1 cellular context compared by ENCODE assay signal in the genomic region with DNA sequence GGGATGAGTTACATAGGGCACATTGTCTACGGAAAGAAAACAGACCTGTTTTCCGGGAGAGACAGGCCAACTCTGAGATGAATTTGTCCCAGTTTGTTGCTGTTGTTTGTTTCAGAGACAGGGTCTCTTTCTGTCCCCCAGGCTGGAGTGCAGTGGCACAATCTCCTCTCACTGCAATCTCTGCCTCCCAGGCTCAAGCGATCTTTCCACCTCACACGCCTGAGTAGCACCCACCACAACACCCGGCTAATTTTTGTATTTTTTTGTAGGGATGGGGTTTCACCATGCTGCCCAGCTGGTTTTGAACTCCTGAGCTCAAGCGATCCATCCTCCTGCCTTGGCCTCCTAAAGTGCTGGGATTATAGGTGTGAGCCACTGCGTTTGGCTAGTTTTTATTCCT.
TF ChIP-seq lines count a peak whose summit lies in the region.

No MANE protein-coding gene starts in this region.

TF ChIP-seq in HepG2, 621 proteins besides CTCF, POLR2A, EP300 and RAD21 (continued from another document and continues in another):
- TF ChIP-seq, protein P1, sequence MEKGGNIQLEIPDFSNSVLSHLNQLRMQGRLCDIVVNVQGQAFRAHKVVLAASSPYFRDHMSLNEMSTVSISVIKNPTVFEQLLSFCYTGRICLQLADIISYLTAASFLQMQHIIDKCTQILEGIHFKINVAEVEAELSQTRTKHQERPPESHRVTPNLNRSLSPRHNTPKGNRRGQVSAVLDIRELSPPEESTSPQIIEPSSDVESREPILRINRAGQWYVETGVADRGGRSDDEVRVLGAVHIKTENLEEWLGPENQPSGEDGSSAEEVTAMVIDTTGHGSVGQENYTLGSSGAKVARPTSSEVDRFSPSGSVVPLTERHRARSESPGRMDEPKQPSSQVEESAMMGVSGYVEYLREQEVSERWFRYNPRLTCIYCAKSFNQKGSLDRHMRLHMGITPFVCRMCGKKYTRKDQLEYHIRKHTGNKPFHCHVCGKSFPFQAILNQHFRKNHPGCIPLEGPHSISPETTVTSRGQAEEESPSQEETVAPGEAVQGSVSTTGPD (CRISPR knock-in tag; IDR thresholded peaks at IDR 0.05) = no peak
- TF ChIP-seq NFE2 (CRISPR knock-in tag; IDR thresholded peaks at IDR 0.05) (no peak), ZC3H4 (CRISPR knock-in tag; IDR thresholded peaks at IDR 0.05; ENCODE audit: borderline replicate concordance) (no peak), ARID2 (CRISPR knock-in tag; IDR thresholded peaks at IDR 0.05; ENCODE audit: borderline replicate concordance) (no peak), ZBTB38 (CRISPR knock-in tag; IDR thresholded peaks at IDR 0.05) (peak; percentile 97), BRCA1 (CRISPR knock-in tag; IDR thresholded peaks at IDR 0.05) (no peak), TGIF2 (CRISPR knock-in tag; IDR thresholded peaks at IDR 0.05) (no peak), SOX6 (IDR thresholded peaks at IDR 0.05) (no peak), SOX6 (CRISPR knock-in tag; IDR thresholded peaks at IDR 0.05) (0 out of 2 replicates have a peak, but pooled peaks have one; percentile 9), ZBTB7A (CRISPR knock-in tag; IDR thresholded peaks at IDR 0.05) (no peak), RFX5 (IDR thresholded peaks at IDR 0.05; ENCODE audit: low read depth, low read length) (no peak), ZNF749 (CRISPR knock-in tag; IDR thresholded peaks at IDR 0.05; ENCODE audit: borderline replicate concordance) (no peak), SP4 (CRISPR knock-in tag; IDR thresholded peaks at IDR 0.05) (no peak), MAZ (IDR thresholded peaks at IDR 0.05; ENCODE audit: borderline replicate concordance, low read depth, low read length) (no peak), MAZ (CRISPR knock-in tag; IDR thresholded peaks at IDR 0.05; ENCODE audit: low read depth) (no peak), NFRKB (IDR thresholded peaks at IDR 0.05) (no peak), TBX2 (CRISPR knock-in tag; IDR thresholded peaks at IDR 0.05; ENCODE audit: borderline replicate concordance) (peak; percentile 12; the same call in 1 of the 2 replicates), SMAD3 (CRISPR knock-in tag; IDR thresholded peaks at IDR 0.05) (no peak), ZNF12 (CRISPR knock-in tag; IDR thresholded peaks at IDR 0.05) (no peak), ZBTB21 (CRISPR knock-in tag; IDR thresholded peaks at IDR 0.05) (no peak), RELA (CRISPR knock-in tag; IDR thresholded peaks at IDR 0.05) (no peak), ZNF672 (CRISPR knock-in tag; IDR thresholded peaks at IDR 0.05) (no peak), ZNF543 (CRISPR knock-in tag; IDR thresholded peaks at IDR 0.05) (no peak), CENPX (CRISPR knock-in tag; IDR thresholded peaks at IDR 0.05) (no peak), MED1 (CRISPR knock-in tag; IDR thresholded peaks at IDR 0.05) (peak; percentile 24), ATF1 (CRISPR knock-in tag; IDR thresholded peaks at IDR 0.05) (no peak), ZNF230 (CRISPR knock-in tag; IDR thresholded peaks at IDR 0.05) (no peak), ZNF274 (CRISPR knock-in tag; IDR thresholded peaks at IDR 0.05) (no peak), ZNF180 (CRISPR knock-in tag; IDR thresholded peaks at IDR 0.05; ENCODE audit: borderline replicate concordance, low read depth) (no peak), PHF8 (CRISPR knock-in tag; IDR thresholded peaks at IDR 0.05) (no peak), ZFP1 (CRISPR knock-in tag; IDR thresholded peaks at IDR 0.05) (no peak), ZNF510 (CRISPR knock-in tag; IDR thresholded peaks at IDR 0.05; ENCODE audit: low read depth) (no peak), ZNF841 (CRISPR knock-in tag; IDR thresholded peaks at IDR 0.05; ENCODE audit: borderline replicate concordance) (no peak), ZFP36L2 (CRISPR knock-in tag; IDR thresholded peaks at IDR 0.05) (no peak), ISX (CRISPR knock-in tag; conservative IDR thresholded peaks at IDR 0.05) (no peak), ZSCAN29 (CRISPR knock-in tag; conservative IDR thresholded peaks at IDR 0.05) (0 out of 2 replicates have a peak, but pooled peaks have one; percentile 41), SOX5 (CRISPR knock-in tag; IDR thresholded peaks at IDR 0.05; ENCODE audit: borderline replicate concordance) (peak; percentile 45; the same call in 1 of the 2 replicates), GABPB1 (CRISPR knock-in tag; IDR thresholded peaks at IDR 0.05) (no peak), BORCS8-MEF2B (CRISPR knock-in tag; IDR thresholded peaks at IDR 0.05) (no peak), ZNF441 (CRISPR knock-in tag; IDR thresholded peaks at IDR 0.05; ENCODE audit: borderline replicate concordance) (no peak), SP5 (CRISPR knock-in tag; IDR thresholded peaks at IDR 0.05; ENCODE audit: borderline replicate concordance, low read depth) (no peak), ZNF337 (CRISPR knock-in tag; IDR thresholded peaks at IDR 0.05; ENCODE audit: borderline replicate concordance, low read depth) (no peak), SOX13 (IDR thresholded peaks at IDR 0.05) (no peak), SOX13 (CRISPR knock-in tag; conservative IDR thresholded peaks at IDR 0.05 in 1 of 2, IDR thresholded peaks at IDR 0.05 in 1 of 2) (peak in 1 of 2 experiments; percentile 33; a peak in 1 of 4 replicates), ZNF232 (CRISPR knock-in tag; IDR thresholded peaks at IDR 0.05; ENCODE audit: borderline replicate concordance) (no peak)
- TF ChIP-seq, protein P2, sequence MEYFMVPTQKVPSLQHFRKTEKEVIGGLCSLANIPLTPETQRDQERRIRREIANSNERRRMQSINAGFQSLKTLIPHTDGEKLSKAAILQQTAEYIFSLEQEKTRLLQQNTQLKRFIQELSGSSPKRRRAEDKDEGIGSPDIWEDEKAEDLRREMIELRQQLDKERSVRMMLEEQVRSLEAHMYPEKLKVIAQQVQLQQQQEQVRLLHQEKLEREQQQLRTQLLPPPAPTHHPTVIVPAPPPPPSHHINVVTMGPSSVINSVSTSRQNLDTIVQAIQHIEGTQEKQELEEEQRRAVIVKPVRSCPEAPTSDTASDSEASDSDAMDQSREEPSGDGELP (IDR thresholded peaks at IDR 0.05; ENCODE audit: borderline replicate concordance, low read depth) = no peak
- TF ChIP-seq, protein P3, sequence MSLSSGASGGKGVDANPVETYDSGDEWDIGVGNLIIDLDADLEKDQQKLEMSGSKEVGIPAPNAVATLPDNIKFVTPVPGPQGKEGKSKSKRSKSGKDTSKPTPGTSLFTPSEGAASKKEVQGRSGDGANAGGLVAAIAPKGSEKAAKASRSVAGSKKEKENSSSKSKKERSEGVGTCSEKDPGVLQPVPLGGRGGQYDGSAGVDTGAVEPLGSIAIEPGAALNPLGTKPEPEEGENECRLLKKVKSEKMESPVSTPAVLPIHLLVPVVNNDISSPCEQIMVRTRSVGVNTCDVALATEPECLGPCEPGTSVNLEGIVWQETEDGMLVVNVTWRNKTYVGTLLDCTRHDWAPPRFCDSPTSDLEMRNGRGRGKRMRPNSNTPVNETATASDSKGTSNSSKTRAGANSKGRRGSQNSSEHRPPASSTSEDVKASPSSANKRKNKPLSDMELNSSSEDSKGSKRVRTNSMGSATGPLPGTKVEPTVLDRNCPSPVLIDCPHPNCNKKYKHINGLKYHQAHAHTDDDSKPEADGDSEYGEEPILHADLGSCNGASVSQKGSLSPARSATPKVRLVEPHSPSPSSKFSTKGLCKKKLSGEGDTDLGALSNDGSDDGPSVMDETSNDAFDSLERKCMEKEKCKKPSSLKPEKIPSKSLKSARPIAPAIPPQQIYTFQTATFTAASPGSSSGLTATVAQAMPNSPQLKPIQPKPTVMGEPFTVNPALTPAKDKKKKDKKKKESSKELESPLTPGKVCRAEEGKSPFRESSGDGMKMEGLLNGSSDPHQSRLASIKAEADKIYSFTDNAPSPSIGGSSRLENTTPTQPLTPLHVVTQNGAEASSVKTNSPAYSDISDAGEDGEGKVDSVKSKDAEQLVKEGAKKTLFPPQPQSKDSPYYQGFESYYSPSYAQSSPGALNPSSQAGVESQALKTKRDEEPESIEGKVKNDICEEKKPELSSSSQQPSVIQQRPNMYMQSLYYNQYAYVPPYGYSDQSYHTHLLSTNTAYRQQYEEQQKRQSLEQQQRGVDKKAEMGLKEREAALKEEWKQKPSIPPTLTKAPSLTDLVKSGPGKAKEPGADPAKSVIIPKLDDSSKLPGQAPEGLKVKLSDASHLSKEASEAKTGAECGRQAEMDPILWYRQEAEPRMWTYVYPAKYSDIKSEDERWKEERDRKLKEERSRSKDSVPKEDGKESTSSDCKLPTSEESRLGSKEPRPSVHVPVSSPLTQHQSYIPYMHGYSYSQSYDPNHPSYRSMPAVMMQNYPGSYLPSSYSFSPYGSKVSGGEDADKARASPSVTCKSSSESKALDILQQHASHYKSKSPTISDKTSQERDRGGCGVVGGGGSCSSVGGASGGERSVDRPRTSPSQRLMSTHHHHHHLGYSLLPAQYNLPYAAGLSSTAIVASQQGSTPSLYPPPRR (CRISPR knock-in tag; IDR thresholded peaks at IDR 0.05; ENCODE audit: borderline replicate concordance) = no peak
- TF ChIP-seq, protein P4, sequence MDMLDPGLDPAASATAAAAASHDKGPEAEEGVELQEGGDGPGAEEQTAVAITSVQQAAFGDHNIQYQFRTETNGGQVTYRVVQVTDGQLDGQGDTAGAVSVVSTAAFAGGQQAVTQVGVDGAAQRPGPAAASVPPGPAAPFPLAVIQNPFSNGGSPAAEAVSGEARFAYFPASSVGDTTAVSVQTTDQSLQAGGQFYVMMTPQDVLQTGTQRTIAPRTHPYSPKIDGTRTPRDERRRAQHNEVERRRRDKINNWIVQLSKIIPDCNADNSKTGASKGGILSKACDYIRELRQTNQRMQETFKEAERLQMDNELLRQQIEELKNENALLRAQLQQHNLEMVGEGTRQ (IDR thresholded peaks at IDR 0.05; ENCODE audit: low read depth, low read length) = no peak
- TF ChIP-seq, protein P4 (CRISPR knock-in tag; IDR thresholded peaks at IDR 0.05; ENCODE audit: borderline replicate concordance) = no peak
- TF ChIP-seq, protein P5, sequence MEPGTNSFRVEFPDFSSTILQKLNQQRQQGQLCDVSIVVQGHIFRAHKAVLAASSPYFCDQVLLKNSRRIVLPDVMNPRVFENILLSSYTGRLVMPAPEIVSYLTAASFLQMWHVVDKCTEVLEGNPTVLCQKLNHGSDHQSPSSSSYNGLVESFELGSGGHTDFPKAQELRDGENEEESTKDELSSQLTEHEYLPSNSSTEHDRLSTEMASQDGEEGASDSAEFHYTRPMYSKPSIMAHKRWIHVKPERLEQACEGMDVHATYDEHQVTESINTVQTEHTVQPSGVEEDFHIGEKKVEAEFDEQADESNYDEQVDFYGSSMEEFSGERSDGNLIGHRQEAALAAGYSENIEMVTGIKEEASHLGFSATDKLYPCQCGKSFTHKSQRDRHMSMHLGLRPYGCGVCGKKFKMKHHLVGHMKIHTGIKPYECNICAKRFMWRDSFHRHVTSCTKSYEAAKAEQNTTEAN (CRISPR knock-in tag; conservative IDR thresholded peaks at IDR 0.05) = no peak
- TF ChIP-seq, protein P6, sequence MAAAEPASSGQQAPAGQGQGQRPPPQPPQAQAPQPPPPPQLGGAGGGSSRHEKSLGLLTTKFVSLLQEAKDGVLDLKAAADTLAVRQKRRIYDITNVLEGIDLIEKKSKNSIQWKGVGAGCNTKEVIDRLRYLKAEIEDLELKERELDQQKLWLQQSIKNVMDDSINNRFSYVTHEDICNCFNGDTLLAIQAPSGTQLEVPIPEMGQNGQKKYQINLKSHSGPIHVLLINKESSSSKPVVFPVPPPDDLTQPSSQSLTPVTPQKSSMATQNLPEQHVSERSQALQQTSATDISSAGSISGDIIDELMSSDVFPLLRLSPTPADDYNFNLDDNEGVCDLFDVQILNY (CRISPR knock-in tag; conservative IDR thresholded peaks at IDR 0.05) = no peak
- TF ChIP-seq, protein P7, sequence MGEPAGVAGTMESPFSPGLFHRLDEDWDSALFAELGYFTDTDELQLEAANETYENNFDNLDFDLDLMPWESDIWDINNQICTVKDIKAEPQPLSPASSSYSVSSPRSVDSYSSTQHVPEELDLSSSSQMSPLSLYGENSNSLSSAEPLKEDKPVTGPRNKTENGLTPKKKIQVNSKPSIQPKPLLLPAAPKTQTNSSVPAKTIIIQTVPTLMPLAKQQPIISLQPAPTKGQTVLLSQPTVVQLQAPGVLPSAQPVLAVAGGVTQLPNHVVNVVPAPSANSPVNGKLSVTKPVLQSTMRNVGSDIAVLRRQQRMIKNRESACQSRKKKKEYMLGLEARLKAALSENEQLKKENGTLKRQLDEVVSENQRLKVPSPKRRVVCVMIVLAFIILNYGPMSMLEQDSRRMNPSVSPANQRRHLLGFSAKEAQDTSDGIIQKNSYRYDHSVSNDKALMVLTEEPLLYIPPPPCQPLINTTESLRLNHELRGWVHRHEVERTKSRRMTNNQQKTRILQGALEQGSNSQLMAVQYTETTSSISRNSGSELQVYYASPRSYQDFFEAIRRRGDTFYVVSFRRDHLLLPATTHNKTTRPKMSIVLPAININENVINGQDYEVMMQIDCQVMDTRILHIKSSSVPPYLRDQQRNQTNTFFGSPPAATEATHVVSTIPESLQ (CRISPR knock-in tag; conservative IDR thresholded peaks at IDR 0.05) = no peak
- TF ChIP-seq, protein P8, sequence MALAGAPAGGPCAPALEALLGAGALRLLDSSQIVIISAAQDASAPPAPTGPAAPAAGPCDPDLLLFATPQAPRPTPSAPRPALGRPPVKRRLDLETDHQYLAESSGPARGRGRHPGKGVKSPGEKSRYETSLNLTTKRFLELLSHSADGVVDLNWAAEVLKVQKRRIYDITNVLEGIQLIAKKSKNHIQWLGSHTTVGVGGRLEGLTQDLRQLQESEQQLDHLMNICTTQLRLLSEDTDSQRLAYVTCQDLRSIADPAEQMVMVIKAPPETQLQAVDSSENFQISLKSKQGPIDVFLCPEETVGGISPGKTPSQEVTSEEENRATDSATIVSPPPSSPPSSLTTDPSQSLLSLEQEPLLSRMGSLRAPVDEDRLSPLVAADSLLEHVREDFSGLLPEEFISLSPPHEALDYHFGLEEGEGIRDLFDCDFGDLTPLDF (CRISPR knock-in tag; IDR thresholded peaks at IDR 0.05) = no peak
- TF ChIP-seq, protein P9, sequence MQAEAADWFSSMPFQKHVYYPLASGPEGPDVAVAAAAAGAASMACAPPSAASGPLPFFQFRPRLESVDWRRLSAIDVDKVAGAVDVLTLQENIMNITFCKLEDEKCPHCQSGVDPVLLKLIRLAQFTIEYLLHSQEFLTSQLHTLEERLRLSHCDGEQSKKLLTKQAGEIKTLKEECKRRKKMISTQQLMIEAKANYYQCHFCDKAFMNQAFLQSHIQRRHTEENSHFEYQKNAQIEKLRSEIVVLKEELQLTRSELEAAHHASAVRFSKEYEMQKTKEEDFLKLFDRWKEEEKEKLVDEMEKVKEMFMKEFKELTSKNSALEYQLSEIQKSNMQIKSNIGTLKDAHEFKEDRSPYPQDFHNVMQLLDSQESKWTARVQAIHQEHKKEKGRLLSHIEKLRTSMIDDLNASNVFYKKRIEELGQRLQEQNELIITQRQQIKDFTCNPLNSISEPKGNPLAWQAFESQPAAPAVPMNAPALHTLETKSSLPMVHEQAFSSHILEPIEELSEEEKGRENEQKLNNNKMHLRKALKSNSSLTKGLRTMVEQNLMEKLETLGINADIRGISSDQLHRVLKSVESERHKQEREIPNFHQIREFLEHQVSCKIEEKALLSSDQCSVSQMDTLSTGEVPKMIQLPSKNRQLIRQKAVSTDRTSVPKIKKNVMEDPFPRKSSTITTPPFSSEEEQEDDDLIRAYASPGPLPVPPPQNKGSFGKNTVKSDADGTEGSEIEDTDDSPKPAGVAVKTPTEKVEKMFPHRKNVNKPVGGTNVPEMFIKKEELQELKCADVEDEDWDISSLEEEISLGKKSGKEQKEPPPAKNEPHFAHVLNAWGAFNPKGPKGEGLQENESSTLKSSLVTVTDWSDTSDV (CRISPR knock-in tag; IDR thresholded peaks at IDR 0.05) = no peak
